39 cellular contexts compared by ENCODE assay signal in genomic region chr1:54667797-54668196, GRCh38. TPM values are rescaled to one million over a fixed set of nuclear protein-coding genes. Genes with fewer than 3 reads are reported as not detected.
"Had no signal": no experiment of that assay in that cellular context is flagged by ENCODE, and none has a peak within 500 bp of the region (broad histone marks: within the 10 kb centered on the region; RNA-seq: fewer than 3 reads in every experiment).

No MANE protein-coding gene starts in this region.

- H3K4me1 Mint-ChIP-seq: activated B cell treated with CpG ODN at 0.5 μM for 24 hours; activated naive CD8-positive, alpha-beta T cell treated with anti-CD3 and anti-CD28 coated beads for 36 hours; brain had no signal

- H3K4me1 ChIP-seq: adrenal gland had no signal

- H3K4me3 ChIP-seq: adrenal gland, cardiac muscle cell had no signal

- ATAC-seq: activated CD8-positive, alpha-beta T cell treated with anti-CD3 and anti-CD28 coated beads for 36 hours; activated naive CD4-positive, alpha-beta T cell treated with anti-CD3 and anti-CD28 coated beads, Interleukin-2, amount 50 U/mL, for 72 hours; activated T-cell treated with anti-CD3 and anti-CD28 coated beads, Interleukin-2, amount 50 U/mL, for 4 hours; activated T-cell treated with anti-CD3 and anti-CD28 coated beads, Interleukin-2, amount 50 U/mL, for 72 hours; activated T-helper 17 cell treated with anti-CD3 and anti-CD28 coated beads, Interleukin-2, amount 50 U/mL, for 72 hours had no signal

- DNase-seq: activated B cell treated with CpG ODN at 0.5 μM for 24 hours; activated CD4-positive, alpha-beta memory T cell treated with anti-CD3 and anti-CD28 coated beads for 36 hours; activated CD4-positive, alpha-beta T cell treated with anti-CD3 and anti-CD28 coated beads for 4 hours; activated CD4-positive, alpha-beta T cell treated with anti-CD3 and anti-CD28 coated beads, Interleukin-2, amount 10 ng/mL, durations not matched to agents 24 days and 14 days; activated CD4-positive, alpha-beta T cell treated with anti-CD3 and anti-CD28 coated beads, Interleukin-2, amount 50 U/mL, for 1 hour; activated CD4-positive, alpha-beta T cell treated with anti-CD3 and anti-CD28 coated beads, Interleukin-2, amount 50 U/mL, for 4 hours; activated CD4-positive, CD25-positive, alpha-beta regulatory T cell treated with anti-CD3 and anti-CD28 coated beads, Interleukin-2, amount 50 U/mL, for 72 hours; activated CD8-positive, alpha-beta memory T cell treated with anti-CD3 and anti-CD28 coated beads, Interleukin-2, amount 50 U/mL, for 4 hours; activated CD8-positive, alpha-beta T cell treated with anti-CD3 and anti-CD28 coated beads for 36 hours; activated effector memory CD4-positive, alpha-beta T cell treated with anti-CD3 and anti-CD28 coated beads, Interleukin-2, amount 50 U/mL, for 16 hours; activated gamma-delta T cell treated with Interleukin-2 at 50 U/mL for 16 hours; activated naive CD4-positive, alpha-beta T cell; activated naive CD4-positive, alpha-beta T cell treated with anti-CD3 and anti-CD28 coated beads for 36 hours; activated naive CD4-positive, alpha-beta T cell treated with anti-CD3 and anti-CD28 coated beads, Interleukin-2, amount 50 U/mL, for 16 hours; activated naive CD8-positive, alpha-beta T cell treated with anti-CD3 and anti-CD28 coated beads for 36 hours; activated T-cell treated with anti-CD3 and anti-CD28 coated beads for 4 hours; activated T-cell treated with anti-CD3 and anti-CD28 coated beads, Interleukin-2, amount 50 U/mL, for 1 hour; activated T-cell treated with anti-CD3 and anti-CD28 coated beads, Interleukin-2, amount 50 U/mL, for 4 hours; activated T-cell treated with anti-CD3 and anti-CD28 coated beads, Interleukin-2, amount 50 U/mL, for 72 hours; adrenal gland; amniotic stem cell; aorta; caudate nucleus; cerebellar nuclear complex; T-helper 2 cell; T-helper 9 cell had no signal

- H3K36me3 Mint-ChIP-seq: activated CD4-positive, alpha-beta memory T cell treated with anti-CD3 and anti-CD28 coated beads for 36 hours; activated naive CD4-positive, alpha-beta T cell treated with anti-CD3 and anti-CD28 coated beads, Interleukin-2, amount 50 U/mL, for 72 hours; activated naive CD8-positive, alpha-beta T cell treated with anti-CD3 and anti-CD28 coated beads for 36 hours; brain had no signal

- H3K9me3 ChIP-seq: adrenal gland had no signal

- H3K36me3 ChIP-seq: adrenal gland, cardiac muscle cell had no signal

- H3K27ac Mint-ChIP-seq: activated B cell treated with CpG ODN at 0.5 μM for 24 hours; activated CD4-positive, alpha-beta memory T cell treated with anti-CD3 and anti-CD28 coated beads for 36 hours; activated CD4-positive, alpha-beta T cell treated with anti-CD3 and anti-CD28 coated beads, Interleukin-2, amount 10 ng/mL, durations not matched to agents 24 days and 14 days; activated CD8-positive, alpha-beta T cell treated with anti-CD3 and anti-CD28 coated beads for 36 hours; activated naive CD4-positive, alpha-beta T cell treated with anti-CD3 and anti-CD28 coated beads for 36 hours; activated naive CD8-positive, alpha-beta T cell treated with anti-CD3 and anti-CD28 coated beads for 36 hours; activated T-cell treated with anti-CD3 and anti-CD28 coated beads, Interleukin-2, amount 50 U/mL, for 72 hours; activated T-helper 1 cell treated with anti-CD3 and anti-CD28 coated beads, Interleukin-12 subunit alpha, Interleukin-12 subunit beta, Interleukin-2, Interleukin-4 antibody, amounts not matched to agents 30 ng/mL and 10 ng/mL and 1 ng/mL, durations not matched to agents 14 hours and 24 hours and 36 hours; activated T-helper 17 cell treated with anti-CD3 and anti-CD28 coated beads, Interleukin-2, amount 50 U/mL, for 72 hours; brain; T-helper 1 cell treated with Interleukin-12 subunit alpha and Interleukin-12 subunit beta and Interleukin-4 antibody, amounts not matched to agents 30 μg/mL and 1 μg/mL, for 36 hours; T-helper 2 cell treated with Interferon-gamma antibody and Interleukin-4, amounts not matched to agents 5 μg/mL and 100 μg/mL, for 36 hours had no signal

- H3K4me3 Mint-ChIP-seq: activated B cell treated with CpG ODN at 0.5 μM for 24 hours; activated CD4-positive, alpha-beta memory T cell treated with anti-CD3 and anti-CD28 coated beads for 36 hours; activated CD4-positive, alpha-beta T cell treated with anti-CD3 and anti-CD28 coated beads, Interleukin-2, amount 10 ng/mL, durations not matched to agents 24 days and 14 days; activated CD8-positive, alpha-beta T cell treated with anti-CD3 and anti-CD28 coated beads for 36 hours; activated naive CD4-positive, alpha-beta T cell treated with anti-CD3 and anti-CD28 coated beads for 36 hours; activated naive CD8-positive, alpha-beta T cell treated with anti-CD3 and anti-CD28 coated beads for 36 hours; activated T-cell treated with anti-CD3 and anti-CD28 coated beads, Interleukin-2, amount 50 U/mL, for 4 hours; activated T-cell treated with anti-CD3 and anti-CD28 coated beads, Interleukin-2, amount 50 U/mL, for 72 hours; activated T-helper 1 cell treated with anti-CD3 and anti-CD28 coated beads, Interleukin-12 subunit alpha, Interleukin-12 subunit beta, Interleukin-2, Interleukin-4 antibody, amounts not matched to agents 30 ng/mL and 10 ng/mL and 1 ng/mL, durations not matched to agents 14 hours and 24 hours and 36 hours; activated T-helper 17 cell treated with anti-CD3 and anti-CD28 coated beads, Interleukin-2, amount 50 U/mL, for 72 hours; brain; central memory CD8-positive, alpha-beta T cell; T-helper 1 cell treated with Interleukin-12 subunit alpha and Interleukin-12 subunit beta and Interleukin-4 antibody, amounts not matched to agents 30 μg/mL and 1 μg/mL, for 36 hours; T-helper 2 cell treated with Interferon-gamma antibody and Interleukin-4, amounts not matched to agents 5 μg/mL and 100 μg/mL, for 36 hours had no signal

- FAIRE-seq: bronchial epithelial cell, TTC549 had no signal

- H3K9me3 Mint-ChIP-seq: activated B cell treated with CpG ODN at 0.5 μM for 24 hours; activated CD4-positive, alpha-beta memory T cell treated with anti-CD3 and anti-CD28 coated beads for 36 hours; activated CD4-positive, alpha-beta T cell treated with anti-CD3 and anti-CD28 coated beads, Interleukin-2, amount 10 ng/mL, durations not matched to agents 24 days and 14 days; activated CD8-positive, alpha-beta T cell treated with anti-CD3 and anti-CD28 coated beads for 36 hours; activated naive CD4-positive, alpha-beta T cell treated with anti-CD3 and anti-CD28 coated beads for 36 hours; activated naive CD4-positive, alpha-beta T cell treated with anti-CD3 and anti-CD28 coated beads, Interleukin-2, amount 50 U/mL, for 72 hours; activated naive CD8-positive, alpha-beta T cell treated with anti-CD3 and anti-CD28 coated beads for 36 hours; activated T-cell treated with anti-CD3 and anti-CD28 coated beads, Interleukin-2, amount 50 U/mL, for 4 hours; activated T-helper 1 cell treated with anti-CD3 and anti-CD28 coated beads, Interleukin-12 subunit alpha, Interleukin-12 subunit beta, Interleukin-2, Interleukin-4 antibody, amounts not matched to agents 30 ng/mL and 10 ng/mL and 1 ng/mL, durations not matched to agents 14 hours and 24 hours and 36 hours; activated T-helper 17 cell treated with anti-CD3 and anti-CD28 coated beads, Interleukin-2, amount 50 U/mL, for 72 hours; central memory CD8-positive, alpha-beta T cell; T-helper 2 cell treated with Interferon-gamma antibody and Interleukin-4, amounts not matched to agents 5 μg/mL and 100 μg/mL, for 36 hours had no signal

- H3K27me3 ChIP-seq: adrenal gland, cardiac muscle cell had no signal

- H3K27me3 Mint-ChIP-seq: activated CD4-positive, alpha-beta memory T cell treated with anti-CD3 and anti-CD28 coated beads for 36 hours; activated CD4-positive, alpha-beta T cell treated with anti-CD3 and anti-CD28 coated beads, Interleukin-2, amount 10 ng/mL, durations not matched to agents 24 days and 14 days; activated CD8-positive, alpha-beta T cell treated with anti-CD3 and anti-CD28 coated beads for 36 hours; activated naive CD8-positive, alpha-beta T cell treated with anti-CD3 and anti-CD28 coated beads for 36 hours; activated T-helper 17 cell treated with anti-CD3 and anti-CD28 coated beads, Interleukin-2, amount 50 U/mL, for 72 hours had no signal

- H3K27ac ChIP-seq: adrenal gland, cardiac muscle cell, VCaP had no signal

RNA-seq across cellular contexts. Expression of gene MROH7, which starts 26.2 kb away (rescaled TPM):
- total RNA-seq: activated B cell treated with CpG ODN at 0.5 μM for 24 hours; activated CD8-positive, alpha-beta memory T cell treated with anti-CD3 and anti-CD28 coated beads for 36 hours; activated T-helper 1 cell treated with anti-CD3 and anti-CD28 coated beads, Interleukin-12 subunit alpha, Interleukin-12 subunit beta, Interleukin-2, Interleukin-4 antibody, amounts not matched to agents 30 ng/mL and 10 ng/mL and 1 ng/mL, durations not matched to agents 14 hours and 24 hours and 36 hours had no signal

RNA-seq across cellular contexts. Expression of gene FAM151A, which starts 44.5 kb away (rescaled TPM):
- total RNA-seq: activated B cell treated with CpG ODN at 0.5 μM for 24 hours; activated CD4-positive, alpha-beta memory T cell treated with anti-CD3 and anti-CD28 coated beads for 36 hours; activated CD4-positive, alpha-beta T cell treated with anti-CD3 and anti-CD28 coated beads, Interleukin-2, amount 10 ng/mL, durations not matched to agents 24 days and 14 days; activated CD8-positive, alpha-beta memory T cell treated with anti-CD3 and anti-CD28 coated beads for 36 hours; activated CD8-positive, alpha-beta T cell treated with anti-CD3 and anti-CD28 coated beads for 36 hours; activated naive CD4-positive, alpha-beta T cell treated with anti-CD3 and anti-CD28 coated beads for 36 hours; activated naive CD4-positive, alpha-beta T cell treated with anti-CD3 and anti-CD28 coated beads, Interleukin-2, amount 50 U/mL, for 72 hours; activated naive CD8-positive, alpha-beta T cell treated with anti-CD3 and anti-CD28 coated beads for 36 hours; activated T-cell treated with anti-CD3 and anti-CD28 coated beads, Interleukin-2, amount 50 U/mL, for 4 hours; activated T-cell treated with anti-CD3 and anti-CD28 coated beads, Interleukin-2, amount 50 U/mL, for 72 hours; activated T-helper 1 cell treated with anti-CD3 and anti-CD28 coated beads, Interleukin-12 subunit alpha, Interleukin-12 subunit beta, Interleukin-2, Interleukin-4 antibody, amounts not matched to agents 30 ng/mL and 10 ng/mL and 1 ng/mL, durations not matched to agents 14 hours and 24 hours and 36 hours; activated T-helper 17 cell treated with anti-CD3 and anti-CD28 coated beads, Interleukin-2, amount 50 U/mL, for 72 hours; aorta; bronchial epithelial cell; chondrocyte had no signal
